1 cellular context compared by ENCODE assay signal in the genomic region with DNA sequence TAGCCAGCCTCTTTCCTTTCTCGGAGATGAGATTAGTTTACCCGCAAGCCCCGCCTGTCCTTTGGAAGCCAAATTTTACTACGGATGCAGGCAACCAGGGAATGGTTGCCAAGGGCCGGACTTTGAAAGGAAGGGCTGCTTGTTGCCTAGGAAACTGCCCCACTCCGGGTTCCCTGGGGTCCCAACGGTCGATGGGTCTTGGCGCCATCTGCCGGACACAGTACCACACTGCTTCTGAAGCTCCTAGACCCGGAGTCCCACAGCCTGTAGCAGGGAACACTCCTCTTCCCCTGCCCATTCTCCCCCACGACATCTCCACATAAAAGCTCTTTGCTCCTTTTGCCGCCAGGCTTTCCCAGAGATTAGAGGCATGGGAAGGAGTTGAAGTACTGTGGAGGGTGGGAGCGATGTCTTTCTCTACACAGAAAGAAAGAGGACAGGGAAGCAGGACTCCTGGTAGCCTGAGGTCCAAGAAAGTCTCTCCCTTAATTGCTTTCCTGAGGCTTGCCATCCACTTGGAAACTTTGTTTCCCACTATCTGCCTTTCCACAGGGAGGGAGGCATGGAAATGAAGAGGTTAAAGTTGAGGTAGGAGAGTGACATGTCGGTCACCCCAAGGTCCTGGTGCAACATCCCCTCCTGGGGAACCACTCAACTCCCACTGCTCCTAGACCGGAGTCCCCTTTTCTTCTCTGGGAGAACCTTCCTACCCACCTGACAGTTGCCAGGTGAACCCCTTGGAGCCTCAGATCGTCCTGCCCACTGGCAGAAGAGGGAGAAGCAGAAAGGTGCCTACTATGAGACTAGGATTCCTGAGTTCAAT.
TF ChIP-seq lines count a peak whose summit lies in the region.

No MANE protein-coding gene starts in this region.

TF ChIP-seq in SK-N-SH treated with all-trans-retinoic acid at 6 μM for 48 hours, 23 proteins besides CTCF, POLR2A, EP300 and RAD21:
- TF ChIP-seq, protein P1, sequence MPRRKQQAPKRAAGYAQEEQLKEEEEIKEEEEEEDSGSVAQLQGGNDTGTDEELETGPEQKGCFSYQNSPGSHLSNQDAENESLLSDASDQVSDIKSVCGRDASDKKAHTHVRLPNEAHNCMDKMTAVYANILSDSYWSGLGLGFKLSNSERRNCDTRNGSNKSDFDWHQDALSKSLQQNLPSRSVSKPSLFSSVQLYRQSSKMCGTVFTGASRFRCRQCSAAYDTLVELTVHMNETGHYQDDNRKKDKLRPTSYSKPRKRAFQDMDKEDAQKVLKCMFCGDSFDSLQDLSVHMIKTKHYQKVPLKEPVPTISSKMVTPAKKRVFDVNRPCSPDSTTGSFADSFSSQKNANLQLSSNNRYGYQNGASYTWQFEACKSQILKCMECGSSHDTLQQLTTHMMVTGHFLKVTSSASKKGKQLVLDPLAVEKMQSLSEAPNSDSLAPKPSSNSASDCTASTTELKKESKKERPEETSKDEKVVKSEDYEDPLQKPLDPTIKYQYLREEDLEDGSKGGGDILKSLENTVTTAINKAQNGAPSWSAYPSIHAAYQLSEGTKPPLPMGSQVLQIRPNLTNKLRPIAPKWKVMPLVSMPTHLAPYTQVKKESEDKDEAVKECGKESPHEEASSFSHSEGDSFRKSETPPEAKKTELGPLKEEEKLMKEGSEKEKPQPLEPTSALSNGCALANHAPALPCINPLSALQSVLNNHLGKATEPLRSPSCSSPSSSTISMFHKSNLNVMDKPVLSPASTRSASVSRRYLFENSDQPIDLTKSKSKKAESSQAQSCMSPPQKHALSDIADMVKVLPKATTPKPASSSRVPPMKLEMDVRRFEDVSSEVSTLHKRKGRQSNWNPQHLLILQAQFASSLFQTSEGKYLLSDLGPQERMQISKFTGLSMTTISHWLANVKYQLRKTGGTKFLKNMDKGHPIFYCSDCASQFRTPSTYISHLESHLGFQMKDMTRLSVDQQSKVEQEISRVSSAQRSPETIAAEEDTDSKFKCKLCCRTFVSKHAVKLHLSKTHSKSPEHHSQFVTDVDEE (CRISPR knock-in tag; IDR thresholded peaks at IDR 0.05) = peak; percentile 14; the same call in 1 of the 2 replicates
- TF ChIP-seq TOX (CRISPR knock-in tag; IDR thresholded peaks at IDR 0.05; ENCODE audit: borderline replicate concordance) = no peak
